In genomic region chr20:63495771-63496403, GRCh38 we compare ENCODE assay signal across 1 cellular context.
TF ChIP-seq lines count a peak whose summit lies in the region.

No MANE protein-coding gene starts in this region.

TF ChIP-seq in IMR-90, 13 proteins besides CTCF, POLR2A, EP300 and RAD21 (continued from another document):
- TF ChIP-seq NFE2L2 (IDR thresholded peaks at IDR 0.05; ENCODE audit: low read depth, low read length) = no peak
- peak; percentile 58 for TF ChIP-seq SMC3 (IDR thresholded peaks at IDR 0.05; ENCODE audit: low read depth, low read length)
